ENCODE assay signal across 17 cellular contexts in genomic region chr5:166083183-166083959, GRCh38.
DNase-seq lines count a peak whose midpoint lies in the region; ATAC-seq and TF ChIP-seq lines count a peak whose summit lies in the region.
"Had no signal": no experiment of that assay in that cellular context is flagged by ENCODE, and none has a peak within 500 bp of the region (broad histone marks: within the 10 kb centered on the region; RNA-seq: fewer than 3 reads in every experiment).

No MANE protein-coding gene starts in this region.

- no peak overlapping the region for H3K27ac Mint-ChIP-seq in activated naive CD8-positive, alpha-beta T cell treated with anti-CD3 and anti-CD28 coated beads, Interleukin-2, amount 50 U/mL, for 24 hours
- H3K27ac Mint-ChIP-seq: CD8-positive, alpha-beta T cell; IgD-negative memory B cell had no signal

- CTCF ChIA-PET in SK-N-SH (lab: Yijun Ruan, JAX): interaction anchor here (0.5 kb wide), 1 partner anchor 879 kb away, joined by 3 read pairs; no protein-coding TSS in a partner anchor

- H3K36me3 Mint-ChIP-seq in activated naive CD8-positive, alpha-beta T cell treated with anti-CD3 and anti-CD28 coated beads, Interleukin-2, amount 50 U/mL, for 24 hours (ENCODE audit: low read depth): no peaks in the 10 kb centered on the region
- H3K36me3 Mint-ChIP-seq: CD8-positive, alpha-beta T cell; IgD-negative memory B cell had no signal

- no peak overlapping the region for H3K4me2 ChIP-seq in SK-N-SH

- no peak overlapping the region for H3K27ac ChIP-seq in SK-N-SH (ENCODE audit: low read depth in 2 of 2, low read length in 1 of 2)
- H3K27ac ChIP-seq: SK-N-MC had no signal

- 12% methylated on average over 11 of the region's 11 CpGs for WGBS in SK-N-SH (ENCODE audit: low lambda C conversion rate)

- H3K9me3 Mint-ChIP-seq in activated naive CD8-positive, alpha-beta T cell treated with anti-CD3 and anti-CD28 coated beads, Interleukin-2, amount 50 U/mL, for 24 hours: peaks cover 7% of the 10 kb centered on the region

- H3K27me3 ChIP-seq in SK-N-SH (ENCODE audit: insufficient read depth): no peaks in the 10 kb centered on the region

- H3K4me1 Mint-ChIP-seq in activated naive CD8-positive, alpha-beta T cell treated with anti-CD3 and anti-CD28 coated beads, Interleukin-2, amount 50 U/mL, for 24 hours: no peaks in the 10 kb centered on the region
- H3K4me1 Mint-ChIP-seq: IgD-negative memory B cell had no signal

- H2AFZ ChIP-seq in SK-N-SH (ENCODE audit: low read depth): no peak overlapping the region

- no peak for TF ChIP-seq RAD21 in SK-N-SH (IDR thresholded peaks at IDR 0.05; ENCODE audit: low read length)

- no peak for TF ChIP-seq EP300 in SK-N-SH (IDR thresholded peaks at IDR 0.05; ENCODE audit: borderline replicate concordance in 1 of 2, low read depth in 1 of 2, low read length in 1 of 2)

- no peak overlapping the region for H3K4me3 ChIP-seq in SK-N-SH (ENCODE audit: low read depth in 2 of 2, low read length in 1 of 2)
- H3K4me3 ChIP-seq: SK-N-MC had no signal

- POLR2A ChIA-PET in SK-N-SH (lab: Yijun Ruan, JAX): no interaction called here

- H3K4me3 Mint-ChIP-seq in activated naive CD8-positive, alpha-beta T cell treated with anti-CD3 and anti-CD28 coated beads, Interleukin-2, amount 50 U/mL, for 24 hours: no peak overlapping the region
- H3K4me3 Mint-ChIP-seq: CD8-positive, alpha-beta T cell; IgD-negative memory B cell had no signal

- H4K20me1 ChIP-seq in SK-N-SH (ENCODE audit: insufficient read depth): no peaks in the 10 kb centered on the region

- H3K4me1 ChIP-seq in SK-N-SH (ENCODE audit: control insufficient read depth in 1 of 2, insufficient read depth in 2 of 2, low read depth in 1 of 2, low read length in 1 of 2): no peaks in the 10 kb centered on the region; a peak in 2 of 4 replicates

- no peaks in the 10 kb centered on the region for H3F3A ChIP-seq in SK-N-SH (replicated peaks; ENCODE audit: insufficient read depth)

- H3K36me3 ChIP-seq in SK-N-SH (replicated peaks in 1 of 2; ENCODE audit: control insufficient read depth in 1 of 2, insufficient read depth in 2 of 2, low read length in 1 of 2): no peaks in the 10 kb centered on the region

- no peak overlapping the region for H3K9ac ChIP-seq in SK-N-SH

- H3K9me2 ChIP-seq in SK-N-SH: no peaks in the 10 kb centered on the region

- no peaks in the 10 kb centered on the region for H3K27me3 Mint-ChIP-seq in activated naive CD8-positive, alpha-beta T cell treated with anti-CD3 and anti-CD28 coated beads, Interleukin-2, amount 50 U/mL, for 24 hours
- H3K27me3 Mint-ChIP-seq: IgD-negative memory B cell had no signal

- no peak for DNase-seq in SK-N-SH
- DNase-seq in NCI-H69 (lab: John Stamatoyannopoulos, UW): peak; percentile 35
- DNase-seq in left kidney (ENCODE audit: low read depth, low spot score): peak; percentile 20
- DNase-seq in activated naive CD8-positive, alpha-beta T cell treated with anti-CD3 and anti-CD28 coated beads, Interleukin-2, amount 50 U/mL, for 24 hours: no peak
- DNase-seq in stimulated activated CD4-positive, alpha-beta T cell treated with anti-CD3 and anti-CD28 coated beads, Interleukin-4, amount 100 ng/mL, for 1 hour: no peak
- DNase-seq: CD8-positive, alpha-beta T cell; DMS53; HCEC 1CT; Karpas-422; NCI-H1092 treated with DMSO at 0.1 percent for 48 hours; NCI-H2107; NCI-H510A had no signal

- no peak for ATAC-seq in SK-N-SH treated with all-trans-retinoic acid at 6 μM for 48 hours
- ATAC-seq in activated naive CD8-positive, alpha-beta T cell treated with anti-CD3 and anti-CD28 coated beads, Interleukin-2, amount 50 U/mL, for 24 hours: no peak
- ATAC-seq in GM21515 (IDR thresholded peaks at IDR 0.05; ENCODE audit: unreplicated experiment): no peak
- ATAC-seq: CD8-positive, alpha-beta T cell; Right ventricle myocardium inferior had no signal

- H3K9me3 ChIP-seq in SK-N-SH: no peaks in the 10 kb centered on the region; the same call in 1 of the 2 replicates

- no peaks in the 10 kb centered on the region for H3K79me2 ChIP-seq in SK-N-SH (ENCODE audit: insufficient read depth)

- TF ChIP-seq CTCF in SK-N-SH (IDR thresholded peaks at IDR 0.05): no peak

TF ChIP-seq in SK-N-SH, 30 proteins besides CTCF, POLR2A, EP300 and RAD21:
- TF ChIP-seq MXI1 (IDR thresholded peaks at IDR 0.05; ENCODE audit: low read depth, low read length): no peak
- TF ChIP-seq GATA2 (CRISPR knock-in tag; IDR thresholded peaks at IDR 0.05): peak; percentile 67

TF ChIP-seq in SK-N-SH treated with all-trans-retinoic acid at 6 μM for 48 hours, 23 proteins besides CTCF, POLR2A, EP300 and RAD21:
- TF ChIP-seq, protein P1, sequence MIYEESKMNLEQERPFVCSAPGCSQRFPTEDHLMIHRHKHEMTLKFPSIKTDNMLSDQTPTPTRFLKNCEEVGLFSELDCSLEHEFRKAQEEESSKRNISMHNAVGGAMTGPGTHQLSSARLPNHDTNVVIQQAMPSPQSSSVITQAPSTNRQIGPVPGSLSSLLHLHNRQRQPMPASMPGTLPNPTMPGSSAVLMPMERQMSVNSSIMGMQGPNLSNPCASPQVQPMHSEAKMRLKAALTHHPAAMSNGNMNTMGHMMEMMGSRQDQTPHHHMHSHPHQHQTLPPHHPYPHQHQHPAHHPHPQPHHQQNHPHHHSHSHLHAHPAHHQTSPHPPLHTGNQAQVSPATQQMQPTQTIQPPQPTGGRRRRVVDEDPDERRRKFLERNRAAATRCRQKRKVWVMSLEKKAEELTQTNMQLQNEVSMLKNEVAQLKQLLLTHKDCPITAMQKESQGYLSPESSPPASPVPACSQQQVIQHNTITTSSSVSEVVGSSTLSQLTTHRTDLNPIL (CRISPR knock-in tag; IDR thresholded peaks at IDR 0.05; ENCODE audit: low read depth): no peak
- TF ChIP-seq ZFP3 (CRISPR knock-in tag; IDR thresholded peaks at IDR 0.05) (no peak), ZNF565 (CRISPR knock-in tag; conservative IDR thresholded peaks at IDR 0.05; ENCODE audit: low read depth) (no peak), CSDC2 (CRISPR knock-in tag; IDR thresholded peaks at IDR 0.05) (no peak), OSR1 (CRISPR knock-in tag; IDR thresholded peaks at IDR 0.05) (no peak)

Comparison
In these comparisons a context has a peak if more than half of its experiments do, and no peak if none do; other contexts are left out.
1. DNase-seq: peak in NCI-H69 (single experiment) and left kidney (single experiment); none in SK-N-SH (single experiment), activated naive CD8-positive, alpha-beta T cell treated with anti-CD3 and anti-CD28 coated beads, Interleukin-2, amount 50 U/mL, for 24 hours (single experiment) and stimulated activated CD4-positive, alpha-beta T cell treated with anti-CD3 and anti-CD28 coated beads, Interleukin-4, amount 100 ng/mL, for 1 hour (single experiment).